8 cellular contexts compared by ENCODE assay signal in genomic region chr17:46922804-46923635, GRCh38. TPM values are rescaled to one million over a fixed set of nuclear protein-coding genes. Genes with fewer than 3 reads are reported as not detected.
A peak's percentile ranks its signal among the peaks of the same experiment; 100 is the strongest.
DNase-seq lines count a peak whose midpoint lies in the region; ATAC-seq, FAIRE-seq and TF ChIP-seq lines count a peak whose summit lies in the region.

GOSR2 (plus strand) TSS chr17:46923160; CDS start chr17:46923193, 33 bp downstream.

- H3K36me3 ChIP-seq in ACC112 (ENCODE audit: insufficient read depth, low read length): no peaks in the 10 kb centered on the region
- no peaks in the 10 kb centered on the region for H3K36me3 ChIP-seq in small intestine (ENCODE audit: control insufficient read depth in 2 of 2, insufficient read depth in 2 of 2, low read length in 2 of 2)

- no peak for TF ChIP-seq CTCF in VCaP (conservative IDR thresholded peaks at IDR 0.05)

- no peak for FAIRE-seq in small intestine (lab: Jason Lieb, UNC)

- H3K79me2 ChIP-seq in ACC112 (ENCODE audit: control insufficient read depth, insufficient read depth, low read length, unreplicated experiment): peaks cover 51% of the 10 kb centered on the region

- peak within 1 kb of the TSS; percentile 81 for H3K4me3 ChIP-seq in ACC112 (ENCODE audit: low read depth, low read length)
- peak within 1 kb of the TSS; percentile 67 to 99 for H3K4me3 ChIP-seq in small intestine (ENCODE audit: low read depth in 1 of 2, low read length in 2 of 2)

- H3K27ac ChIP-seq in ACC112 (ENCODE audit: low read depth, low read length) (peak within 1 kb of the TSS; percentile 87), VCaP (peak within 1 kb of the TSS; percentile 97), small intestine (ENCODE audit: low read depth in 1 of 2, low read length in 1 of 2) (peak within 1 kb of the TSS; percentile 95 to 99)

- no peaks in the 10 kb centered on the region for H3K9me3 ChIP-seq in small intestine (ENCODE audit: control insufficient read depth, low read depth)

- peak; percentile 99 for DNase-seq in NCI-H2171 treated with DMSO at 0.1 percent for 48 hours (lab: John Stamatoyannopoulos, UW)
- peak; percentile 81 to 93 for DNase-seq in T47D (ENCODE audit: low read depth in 1 of 2, low spot score in 1 of 2)
- DNase-seq in iPS-NIHi11 (ENCODE audit: low spot score): peak; percentile 95
- DNase-seq in small intestine: peak; percentile 85

- 0% methylated on average over 49 to 52 of the region's 52 CpGs for WGBS in small intestine, 3 donors

- H2AFZ ChIP-seq in ACC112 (ENCODE audit: low read length, unreplicated experiment): peak within 1 kb of the TSS; percentile 91

- H3K4me1 ChIP-seq in ACC112 (ENCODE audit: control insufficient read depth, insufficient read depth, low read length, unreplicated experiment) (peaks cover 16% of the 10 kb centered on the region), small intestine (ENCODE audit: control insufficient read depth in 2 of 2, insufficient read depth in 1 of 2, low read depth in 1 of 2, low read length in 1 of 2) (peaks cover 7 to 16% of the 10 kb centered on the region in 2 donors)

- in situ Hi-C loops in T47D (cut with HindIII; ENCODE audit: low pct_unique_long_range_greater_than_20kb, low sequenced_read_pairs): no loop called here

- H3K27me3 ChIP-seq in ACC112 (ENCODE audit: insufficient read depth, low read length) (no peaks in the 10 kb centered on the region), small intestine (ENCODE audit: control insufficient read depth in 2 of 2, insufficient read depth in 2 of 2, low read length in 2 of 2) (no peaks in the 10 kb centered on the region)

- ATAC-seq in GM18867 (IDR thresholded peaks at IDR 0.05; ENCODE audit: unreplicated experiment): peak; percentile 84
- peak; percentile 78 for ATAC-seq in HG03103 (IDR thresholded peaks at IDR 0.05; ENCODE audit: low read depth, unreplicated experiment)

RNA-seq across cellular contexts. Expression of gene GOSR2, which starts in this region (rescaled TPM):
- 10 to 100 TPM; 41.0 to 54.1 (median 46.5) TPM for polyA plus RNA-seq in small intestine

Comparison
In these comparisons a context has a peak if more than half of its experiments do, and no peak if none do; other contexts are left out.
1. Peak in every context shown above with its lines: DNase-seq, ATAC-seq, H3K4me3 ChIP-seq and H3K27ac ChIP-seq.